In genomic region chr2:168188011-168188410, GRCh38 we compare ENCODE assay signal across 1 cellular context.
TF ChIP-seq lines count a peak whose summit lies in the region.

No MANE protein-coding gene starts in this region.

TF ChIP-seq in IMR-90, 13 proteins besides CTCF, POLR2A, EP300 and RAD21 (continued from another document):
- TF ChIP-seq, protein P1, sequence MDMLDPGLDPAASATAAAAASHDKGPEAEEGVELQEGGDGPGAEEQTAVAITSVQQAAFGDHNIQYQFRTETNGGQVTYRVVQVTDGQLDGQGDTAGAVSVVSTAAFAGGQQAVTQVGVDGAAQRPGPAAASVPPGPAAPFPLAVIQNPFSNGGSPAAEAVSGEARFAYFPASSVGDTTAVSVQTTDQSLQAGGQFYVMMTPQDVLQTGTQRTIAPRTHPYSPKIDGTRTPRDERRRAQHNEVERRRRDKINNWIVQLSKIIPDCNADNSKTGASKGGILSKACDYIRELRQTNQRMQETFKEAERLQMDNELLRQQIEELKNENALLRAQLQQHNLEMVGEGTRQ (IDR thresholded peaks at IDR 0.05; ENCODE audit: low read depth, low read length) = no peak
